28 cellular contexts compared by ENCODE assay signal in the genomic region with DNA sequence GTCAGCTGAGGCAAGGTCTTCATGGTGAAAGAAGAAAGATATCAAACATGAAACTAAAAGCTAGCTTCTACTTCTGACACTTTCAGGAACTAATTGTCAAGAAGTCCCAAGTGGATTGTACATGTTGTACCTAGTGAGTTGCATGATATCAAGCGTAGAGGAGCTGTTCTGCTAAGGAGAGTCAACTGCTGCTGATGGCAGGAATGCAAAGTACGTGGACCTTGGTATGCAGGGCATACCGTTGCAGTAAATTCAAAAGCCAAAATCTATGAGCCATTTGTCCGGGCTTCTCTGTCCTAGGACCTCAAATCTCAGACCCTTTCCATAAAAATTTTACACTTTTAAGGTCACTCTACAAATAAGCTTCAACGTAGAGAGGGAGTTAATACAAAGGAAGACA.
"Had no signal": no experiment of that assay in that cellular context is flagged by ENCODE, and none has a peak within 500 bp of the region (broad histone marks: within the 10 kb centered on the region; RNA-seq: fewer than 3 reads in every experiment).

No MANE protein-coding gene starts in this region.

- H3K36me3 ChIP-seq: stomach, suprapubic skin, thoracic aorta, thyroid gland, tibial artery, tibial nerve, transverse colon, upper lobe of left lung, upper lobe of right lung, uterus, vagina had no signal

- ATAC-seq: stimulated activated effector memory CD8-positive, alpha-beta T cell treated with anti-CD3 and anti-CD28 coated beads, Interleukin-12 subunit alpha, Interleukin-12 subunit beta, amount 100 ng/mL, for 72 hours; stimulated activated memory B cell treated with anti-CD40 and anti-IgM and Interleukin-4, amounts not matched to agents 10 μg/mL and 1 μg/mL and 100 μg/mL, for 72 hours; stimulated activated naive B cell treated with anti-CD40 and anti-IgM and Interleukin-4, amounts not matched to agents 10 μg/mL and 1 μg/mL and 100 μg/mL, for 72 hours; stimulated activated naive CD8-positive, alpha-beta T cell treated with anti-CD3 and anti-CD28 coated beads, Interleukin-15, amount 100 ng/mL, for 72 hours; stimulated activated naive CD8-positive, alpha-beta T cell treated with anti-CD3 and anti-CD28 coated beads, Interleukin-15, Interleukin-2, amounts not matched to agents 100 U/mL and 50 U/mL, for 24 hours; upper lobe of right lung had no signal

- H3K4me1 Mint-ChIP-seq: stimulated activated effector memory CD8-positive, alpha-beta T cell treated with anti-CD3 and anti-CD28 coated beads, Interleukin-12 subunit alpha, Interleukin-12 subunit beta, amount 100 ng/mL, for 72 hours; stimulated activated memory B cell treated with anti-CD40 and anti-IgM and Interleukin-4, amounts not matched to agents 10 μg/mL and 1 μg/mL and 100 μg/mL, for 72 hours; stimulated activated naive B cell treated with anti-CD40 and anti-IgM and Interleukin-4, amounts not matched to agents 10 μg/mL and 1 μg/mL and 100 μg/mL, for 72 hours; stimulated activated naive CD8-positive, alpha-beta T cell treated with anti-CD3 and anti-CD28 coated beads, Interleukin-15, amount 100 ng/mL, for 72 hours had no signal

- H3K4me3 Mint-ChIP-seq: stimulated activated effector memory CD8-positive, alpha-beta T cell treated with anti-CD3 and anti-CD28 coated beads, Interleukin-12 subunit alpha, Interleukin-12 subunit beta, amount 100 ng/mL, for 72 hours; stimulated activated memory B cell treated with anti-CD40 and anti-IgM and Interleukin-4, amounts not matched to agents 10 μg/mL and 1 μg/mL and 100 μg/mL, for 72 hours; stimulated activated naive B cell treated with anti-CD40 and anti-IgM and Interleukin-4, amounts not matched to agents 10 μg/mL and 1 μg/mL and 100 μg/mL, for 72 hours; stimulated activated naive CD8-positive, alpha-beta T cell treated with anti-CD3 and anti-CD28 coated beads, Interleukin-15, amount 100 ng/mL, for 72 hours; stimulated activated naive CD8-positive, alpha-beta T cell treated with anti-CD3 and anti-CD28 coated beads, Interleukin-15, Interleukin-2, amounts not matched to agents 100 ng/mL and 50 ng/mL, for 24 hours; type B pancreatic cell had no signal

- H3K27ac Mint-ChIP-seq: stimulated activated effector memory CD8-positive, alpha-beta T cell treated with anti-CD3 and anti-CD28 coated beads, Interleukin-12 subunit alpha, Interleukin-12 subunit beta, amount 100 ng/mL, for 72 hours; stimulated activated memory B cell treated with anti-CD40 and anti-IgM and Interleukin-4, amounts not matched to agents 10 μg/mL and 1 μg/mL and 100 μg/mL, for 72 hours; stimulated activated naive B cell treated with anti-CD40 and anti-IgM and Interleukin-4, amounts not matched to agents 10 μg/mL and 1 μg/mL and 100 μg/mL, for 72 hours; stimulated activated naive CD8-positive, alpha-beta T cell treated with anti-CD3 and anti-CD28 coated beads, Interleukin-15, amount 100 ng/mL, for 72 hours; stimulated activated naive CD8-positive, alpha-beta T cell treated with anti-CD3 and anti-CD28 coated beads, Interleukin-15, Interleukin-2, amounts not matched to agents 100 ng/mL and 50 ng/mL, for 24 hours; type B pancreatic cell had no signal

- H3K27ac ChIP-seq: stomach, suprapubic skin, testis, thoracic aorta, thyroid gland, tibial artery, tibial nerve, transverse colon, upper lobe of left lung, upper lobe of right lung, uterus, vagina had no signal

- H3K4me1 ChIP-seq: stomach, suprapubic skin, testis, thyroid gland, tibial artery, tibial nerve, transverse colon, upper lobe of left lung, upper lobe of right lung, uterus, vagina had no signal

- H3K36me3 Mint-ChIP-seq: stimulated activated effector memory CD8-positive, alpha-beta T cell treated with anti-CD3 and anti-CD28 coated beads, Interleukin-12 subunit alpha, Interleukin-12 subunit beta, amount 100 ng/mL, for 72 hours; stimulated activated memory B cell treated with anti-CD40 and anti-IgM and Interleukin-4, amounts not matched to agents 10 μg/mL and 1 μg/mL and 100 μg/mL, for 72 hours; stimulated activated naive B cell treated with anti-CD40 and anti-IgM and Interleukin-4, amounts not matched to agents 10 μg/mL and 1 μg/mL and 100 μg/mL, for 72 hours; type B pancreatic cell had no signal

- H3K4me3 ChIP-seq: stomach, suprapubic skin, testis, thoracic aorta, thyroid gland, tibial artery, tibial nerve, transverse colon, upper lobe of left lung, upper lobe of right lung, uterus, vagina had no signal

- H3K9me3 ChIP-seq: stomach, suprapubic skin, testis, thoracic aorta, thyroid gland, tibial artery, tibial nerve, transverse colon, upper lobe of left lung, upper lobe of right lung, uterus, vagina had no signal

- H3K27me3 Mint-ChIP-seq: stimulated activated memory B cell treated with anti-CD40 and anti-IgM and Interleukin-4, amounts not matched to agents 10 μg/mL and 1 μg/mL and 100 μg/mL, for 72 hours; stimulated activated naive B cell treated with anti-CD40 and anti-IgM and Interleukin-4, amounts not matched to agents 10 μg/mL and 1 μg/mL and 100 μg/mL, for 72 hours; stimulated activated naive CD8-positive, alpha-beta T cell treated with anti-CD3 and anti-CD28 coated beads, Interleukin-15, amount 100 ng/mL, for 72 hours; stimulated activated naive CD8-positive, alpha-beta T cell treated with anti-CD3 and anti-CD28 coated beads, Interleukin-15, Interleukin-2, amounts not matched to agents 100 ng/mL and 50 ng/mL, for 24 hours; type B pancreatic cell had no signal

- FAIRE-seq: urothelium cell line had no signal

- H3K9me3 Mint-ChIP-seq: stimulated activated effector memory CD8-positive, alpha-beta T cell treated with anti-CD3 and anti-CD28 coated beads, Interleukin-12 subunit alpha, Interleukin-12 subunit beta, amount 100 ng/mL, for 72 hours; stimulated activated memory B cell treated with anti-CD40 and anti-IgM and Interleukin-4, amounts not matched to agents 10 μg/mL and 1 μg/mL and 100 μg/mL, for 72 hours; stimulated activated naive B cell treated with anti-CD40 and anti-IgM and Interleukin-4, amounts not matched to agents 10 μg/mL and 1 μg/mL and 100 μg/mL, for 72 hours; stimulated activated naive CD8-positive, alpha-beta T cell treated with anti-CD3 and anti-CD28 coated beads, Interleukin-15, amount 100 ng/mL, for 72 hours; stimulated activated naive CD8-positive, alpha-beta T cell treated with anti-CD3 and anti-CD28 coated beads, Interleukin-15, Interleukin-2, amounts not matched to agents 100 ng/mL and 50 ng/mL, for 24 hours; type B pancreatic cell had no signal

- H3K27me3 ChIP-seq: stomach, suprapubic skin, testis, thyroid gland, tibial artery, tibial nerve, transverse colon, upper lobe of left lung, upper lobe of right lung, uterus, vagina had no signal

- DNase-seq: stimulated activated CD4-positive, alpha-beta T cell treated with anti-CD3 and anti-CD28 coated beads, Interleukin-2, amount 100 ng/mL, for 48 hours; stimulated activated CD4-positive, alpha-beta T cell treated with anti-CD3 and anti-CD28 coated beads, Interleukin-4, amount 100 ng/mL, for 1 hour; stimulated activated CD4-positive, alpha-beta T cell treated with anti-CD3 and anti-CD28 coated beads, Interleukin-4, amount 100 ng/mL, for 24 hours; stimulated activated CD4-positive, alpha-beta T cell treated with anti-CD3 and anti-CD28 coated beads, Interleukin-4, amount 100 ng/mL, for 4 hours; stimulated activated CD8-positive, alpha-beta memory T cell treated with anti-CD3 and anti-CD28 coated beads, Interleukin-4, amount 100 ng/mL, for 48 hours; stimulated activated naive B cell treated with anti-CD40 and anti-IgM and Interleukin-4, amounts not matched to agents 10 μg/mL and 1 μg/mL and 100 μg/mL, for 72 hours; stimulated activated naive CD4-positive, alpha-beta T cell; stimulated activated naive CD4-positive, alpha-beta T cell treated with Interleukin-2 at 50 U/mL for 16 hours; stimulated activated naive CD8-positive, alpha-beta T cell treated with anti-CD3 and anti-CD28 coated beads, Interleukin-15, amount 100 ng/mL, for 72 hours; stimulated activated naive CD8-positive, alpha-beta T cell treated with anti-CD3 and anti-CD28 coated beads, Interleukin-15, Interleukin-2, amounts not matched to agents 100 U/mL and 50 U/mL, for 24 hours; stomach; substantia nigra; testis; thyroid gland; tibial artery; transverse colon; upper lobe of left lung; upper lobe of right lung; uterus had no signal
